Comparison of ENCODE assay signal across 30 cellular contexts in the genomic region with DNA sequence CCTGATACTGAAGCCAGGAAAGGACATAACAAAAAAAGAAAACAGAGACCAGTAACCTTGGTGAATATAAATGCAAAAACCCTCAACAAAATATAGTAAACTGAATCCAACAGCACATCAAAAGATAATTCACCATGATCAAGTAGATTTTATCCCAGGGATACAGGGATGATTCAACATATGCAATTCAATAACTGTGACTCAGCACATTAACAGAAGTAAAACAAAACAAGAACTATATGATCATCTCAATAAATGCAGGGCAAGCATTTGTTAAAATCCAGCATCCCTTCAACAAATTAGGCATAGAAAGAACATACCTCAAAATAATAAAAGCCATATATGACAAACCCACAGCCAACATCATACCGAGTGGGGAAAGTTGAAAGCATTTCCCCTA.
"Had no signal": no experiment of that assay in that cellular context is flagged by ENCODE, and none has a peak within 500 bp of the region (broad histone marks: within the 10 kb centered on the region; RNA-seq: fewer than 3 reads in every experiment).

No MANE protein-coding gene starts in this region.

- H3K9me3 ChIP-seq: colonic mucosa, neutrophil, ovary, stomach, thyroid gland, upper lobe of left lung, vagina had no signal

- H3K4me1 ChIP-seq: colonic mucosa, stomach, thyroid gland, upper lobe of left lung, vagina had no signal

- H3K4me3 ChIP-seq: colonic mucosa, ovary, stomach, thyroid gland, upper lobe of left lung, vagina had no signal

- H3K36me3 ChIP-seq: colonic mucosa, neutrophil, ovary, stomach, thyroid gland, upper lobe of left lung, vagina, WERI-Rb-1 had no signal

- FAIRE-seq: kidney, small intestine had no signal

- DNase-seq: activated CD4-positive, alpha-beta memory T cell treated with anti-CD3 and anti-CD28 coated beads for 36 hours; activated CD4-positive, alpha-beta T cell treated with anti-CD3 and anti-CD28 coated beads, Interleukin-2, amount 10 ng/mL, durations not matched to agents 24 days and 14 days; activated CD8-positive, alpha-beta memory T cell treated with anti-CD3 and anti-CD28 coated beads, Interleukin-2, amount 50 U/mL, for 4 hours; activated gamma-delta T cell; activated naive CD4-positive, alpha-beta T cell treated with anti-CD3 and anti-CD28 coated beads, Interleukin-2, amount 10 ng/mL, durations not matched to agents 7 days and 5 days; activated naive CD8-positive, alpha-beta T cell treated with anti-CD3 and anti-CD28 coated beads, Interleukin-2, amount 10 ng/mL, durations not matched to agents 7 days and 5 days; activated T-cell treated with anti-CD3 and anti-CD28 coated beads, Interleukin-2, amount 50 U/mL, for 1 hour; colonic mucosa; effector memory CD4-positive, alpha-beta T cell; erythroblast; head of caudate nucleus; hippocampal formation; kidney; left colon; naive B cell; nephron progenitor cell; ovary; small intestine; stimulated activated CD4-positive, alpha-beta T cell treated with anti-CD3 and anti-CD28 coated beads, Interleukin-4, amount 100 ng/mL, for 24 hours; stomach; T-helper 17 cell; T1000; thyroid gland; upper lobe of left lung; WERI-Rb-1 had no signal

- ATAC-seq: activated CD4-positive, CD25-positive, alpha-beta regulatory T cell treated with anti-CD3 and anti-CD28 coated beads, Interleukin-2, amount 50 U/mL, for 24 hours; left colon; sciatic nerve; stimulated activated effector memory CD8-positive, alpha-beta T cell treated with anti-CD3 and anti-CD28 coated beads, Interleukin-12 subunit alpha, Interleukin-12 subunit beta, amount 100 ng/mL, for 72 hours; T-helper 17 cell had no signal

- H3K27ac ChIP-seq: colonic mucosa, neutrophil, ovary, stomach, thyroid gland, upper lobe of left lung, vagina, WERI-Rb-1 had no signal

- H3K27me3 ChIP-seq: colonic mucosa, neutrophil, ovary, stomach, thyroid gland, upper lobe of left lung, vagina had no signal
